Comparison of ENCODE assay signal across 20 cellular contexts in genomic region chr7:28558236-28558635, GRCh38.
A peak's percentile ranks its signal among the peaks of the same experiment; 100 is the strongest.
DNase-seq lines count a peak whose midpoint lies in the region; ATAC-seq and TF ChIP-seq lines count a peak whose summit lies in the region.
"Had no signal": no experiment of that assay in that cellular context is flagged by ENCODE, and none has a peak within 500 bp of the region (broad histone marks: within the 10 kb centered on the region; RNA-seq: fewer than 3 reads in every experiment).

No MANE protein-coding gene starts in this region.

- H3K4me1 ChIP-seq in aorta (ENCODE audit: control insufficient read depth in 1 of 2, insufficient read depth in 2 of 2, low read length in 2 of 2), result no peaks in the 10 kb centered on the region

- H3K36me3 ChIP-seq in aorta (ENCODE audit: control insufficient read depth in 1 of 2, insufficient read depth in 2 of 2, low read length in 1 of 2), result no peaks in the 10 kb centered on the region
- H3K36me3 ChIP-seq: BE2C had no signal

- peaks cover 29% of the 10 kb centered on the region for H3K4me1 Mint-ChIP-seq in progenitor cell of endocrine pancreas (ENCODE audit: low read depth)

- no peak overlapping the region for H3K4me3 ChIP-seq in aorta (ENCODE audit: low read length in 2 of 2)
- H3K4me3 ChIP-seq: SK-N-MC had no signal

- H3K9me3 Mint-ChIP-seq in progenitor cell of endocrine pancreas (ENCODE audit: low read depth), result no peaks in the 10 kb centered on the region
- H3K9me3 Mint-ChIP-seq: CD4-positive, alpha-beta T cell; H9 had no signal

- peaks cover 16% of the 10 kb centered on the region for H3K27me3 Mint-ChIP-seq in progenitor cell of endocrine pancreas

- no peak overlapping the region for H3K27ac ChIP-seq in aorta (ENCODE audit: low read depth in 1 of 2, low read length in 2 of 2)
- H3K27ac ChIP-seq: SK-N-MC had no signal

- TF ChIP-seq CTCF in progenitor cell of endocrine pancreas (IDR thresholded peaks at IDR 0.05; ENCODE audit: unreplicated experiment), result no peak

- no peaks in the 10 kb centered on the region for H3K9me3 ChIP-seq in aorta (ENCODE audit: control insufficient read depth, low read length)
- H3K9me3 ChIP-seq: BE2C had no signal

- H3K27me3 ChIP-seq in aorta (ENCODE audit: control insufficient read depth in 1 of 2, insufficient read depth in 2 of 2, low read length in 1 of 2), result no peaks in the 10 kb centered on the region
- H3K27me3 ChIP-seq: BE2C had no signal

- intact Hi-C loops in aorta (cut with DNase I), result no loop called here
- intact Hi-C loops in cardiac septum (cut with DNase I), result no loop called here

- whole genome bisulfite sequencing in aorta, 2 donors, result 67 to 80% methylated on average over 1 of the region's 1 CpG

- no peak overlapping the region for H3K4me3 Mint-ChIP-seq in progenitor cell of endocrine pancreas (ENCODE audit: low read depth)
- H3K4me3 Mint-ChIP-seq: CD4-positive, alpha-beta T cell; H9 had no signal

- H3K27ac Mint-ChIP-seq in progenitor cell of endocrine pancreas, result peak overlapping the region; percentile 7
- H3K27ac Mint-ChIP-seq: CD4-positive, alpha-beta T cell; H9 had no signal

- ATAC-seq in aorta (ENCODE audit: low FRiP score), result no peak

- peak; percentile 46 for DNase-seq in NCI-H510A treated with DMSO at 0.1 percent for 48 hours (lab: John Stamatoyannopoulos, UW)
- DNase-seq in NCI-H510A (lab: John Stamatoyannopoulos, UW), result no peak
- DNase-seq in NCI-H1048 (lab: John Stamatoyannopoulos, UW), result peak; percentile 77
- DNase-seq in NCI-H748 (lab: John Stamatoyannopoulos, UW; ENCODE audit: unreplicated experiment), result peak; percentile 84
- no peak for DNase-seq in progenitor cell of endocrine pancreas (ENCODE audit: low spot score, unreplicated experiment)
- DNase-seq in aorta, result no peak
- DNase-seq in cardiac septum (ENCODE audit: low spot score), result no peak
- DNase-seq in NCI-H1436 treated with DMSO at 0.1 percent for 48 hours (lab: John Stamatoyannopoulos, UW), result no peak
- DNase-seq: 8988T; BE2C; CD4-positive, alpha-beta T cell; GF-D8; H9; IMR-90; Kasumi-1; NCI-H1436; NCI-H2029 treated with DMSO at 0.1 percent for 48 hours; NCI-H2227 treated with DMSO at 0.1 percent for 48 hours; Right ventricle myocardium superior had no signal

- no peaks in the 10 kb centered on the region for H3K36me3 Mint-ChIP-seq in progenitor cell of endocrine pancreas (ENCODE audit: insufficient read depth)

Comparison
In these comparisons a context has a peak if more than half of its experiments do, and no peak if none do; other contexts are left out.
1. DNase-seq: peak in NCI-H510A treated with DMSO at 0.1 percent for 48 hours (single experiment), NCI-H1048 (single experiment) and NCI-H748 (single experiment); none in NCI-H510A (single experiment), progenitor cell of endocrine pancreas (single experiment), aorta (0 of 2), cardiac septum (single experiment) and NCI-H1436 treated with DMSO at 0.1 percent for 48 hours (single experiment).